In the genomic region with DNA sequence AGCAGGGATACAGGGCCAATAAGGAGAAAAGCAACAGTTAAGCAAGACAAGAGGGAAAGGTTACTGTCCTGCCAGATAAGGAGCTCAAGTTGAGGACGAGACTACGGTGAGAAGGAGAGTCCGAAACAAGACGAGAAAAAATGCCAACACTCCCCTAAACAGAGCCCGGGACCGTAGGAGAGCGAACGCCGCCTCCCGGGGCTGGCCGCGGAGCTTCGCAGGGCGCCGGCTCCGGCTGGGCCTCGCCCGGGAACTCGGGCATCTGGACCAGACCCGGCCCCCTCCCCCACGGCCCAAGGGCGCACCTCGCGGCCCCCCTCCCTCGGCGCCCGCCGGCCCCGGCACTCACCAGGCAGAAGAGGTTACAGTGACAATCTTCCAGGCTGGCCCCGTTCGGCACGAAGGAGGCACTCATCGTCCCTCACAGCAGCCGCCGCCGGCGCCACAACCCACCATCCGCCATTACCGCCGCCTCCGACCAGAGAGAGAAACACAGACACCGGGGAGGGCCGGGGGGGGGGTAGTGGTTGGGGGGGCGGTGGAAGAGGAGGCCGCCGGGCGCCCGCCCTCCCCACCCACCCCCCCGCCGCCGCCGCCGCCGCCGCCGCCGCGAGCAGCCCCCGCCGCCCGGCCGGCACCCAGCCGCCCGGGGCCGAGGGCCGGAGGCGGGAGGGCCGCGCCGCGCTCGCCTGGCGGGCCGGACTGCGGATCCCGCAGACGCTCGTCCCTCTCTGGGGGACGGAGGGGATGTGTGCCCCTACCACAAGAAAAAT, we compare ENCODE assay signal across 1 cellular context.
TF ChIP-seq lines count a peak whose summit lies in the region.

Gene MED13, minus strand, starts transcription at position 488 of the 773 bp plus-strand sequence. Its CDS starts 73 bp downstream, at position 415.

TF ChIP-seq in HepG2, 621 proteins besides CTCF, POLR2A, EP300 and RAD21 (continued from another document and continues in another):
- no peak for TF ChIP-seq ELK4 (CRISPR knock-in tag; IDR thresholded peaks at IDR 0.05; ENCODE audit: borderline replicate concordance)
- TF ChIP-seq GATAD2A (CRISPR knock-in tag; IDR thresholded peaks at IDR 0.05): no peak
- TF ChIP-seq CENPX (CRISPR knock-in tag; IDR thresholded peaks at IDR 0.05): no peak
- TF ChIP-seq ETV6 (CRISPR knock-in tag; conservative IDR thresholded peaks at IDR 0.05): no peak
- no peak for TF ChIP-seq AHR (CRISPR knock-in tag; IDR thresholded peaks at IDR 0.05)
- TF ChIP-seq ZC3H13 (CRISPR knock-in tag; IDR thresholded peaks at IDR 0.05): peak; percentile 91
- no peak for TF ChIP-seq ZFAT (CRISPR knock-in tag; conservative IDR thresholded peaks at IDR 0.05)
- no peak for TF ChIP-seq RBM39 (IDR thresholded peaks at IDR 0.05; ENCODE audit: low read depth, low read length, poor library complexity, severe bottlenecking)
- TF ChIP-seq AGO1 (IDR thresholded peaks at IDR 0.05; ENCODE audit: low read depth, low read length, poor library complexity, severe bottlenecking): peak; percentile 16
- no peak for TF ChIP-seq ZNF580 (CRISPR knock-in tag; IDR thresholded peaks at IDR 0.05; ENCODE audit: borderline replicate concordance, low read depth)
- TF ChIP-seq SIX4 (CRISPR knock-in tag; IDR thresholded peaks at IDR 0.05): no peak
- TF ChIP-seq BCL3 (CRISPR knock-in tag; IDR thresholded peaks at IDR 0.05): no peak
- TF ChIP-seq ZNF230 (CRISPR knock-in tag; IDR thresholded peaks at IDR 0.05): no peak
- TF ChIP-seq JUNB (CRISPR knock-in tag; IDR thresholded peaks at IDR 0.05; ENCODE audit: borderline replicate concordance): no peak
- TF ChIP-seq ZNF484 (CRISPR knock-in tag; IDR thresholded peaks at IDR 0.05; ENCODE audit: borderline replicate concordance, low read depth): no peak
- no peak for TF ChIP-seq SMARCE1 (IDR thresholded peaks at IDR 0.05; ENCODE audit: borderline replicate concordance)
- no peak for TF ChIP-seq ZNF326 (CRISPR knock-in tag; IDR thresholded peaks at IDR 0.05; ENCODE audit: borderline replicate concordance)
- no peak for TF ChIP-seq ZBTB7A (CRISPR knock-in tag; IDR thresholded peaks at IDR 0.05)
- TF ChIP-seq HOXA9 (CRISPR knock-in tag; IDR thresholded peaks at IDR 0.05; ENCODE audit: borderline replicate concordance): 0 out of 2 replicates have a peak, but pooled peaks have one; percentile 69
- 0 out of 2 replicates have a peak, but pooled peaks have one; percentile 34 for TF ChIP-seq ATF5 (CRISPR knock-in tag; IDR thresholded peaks at IDR 0.05; ENCODE audit: low read depth)
- TF ChIP-seq TMF1 (CRISPR knock-in tag; IDR thresholded peaks at IDR 0.05; ENCODE audit: low read depth): no peak
- TF ChIP-seq NRL (CRISPR knock-in tag; IDR thresholded peaks at IDR 0.05; ENCODE audit: borderline replicate concordance): no peak
- TF ChIP-seq ZNF558 (CRISPR knock-in tag; IDR thresholded peaks at IDR 0.05; ENCODE audit: borderline replicate concordance): 0 out of 2 replicates have a peak, but pooled peaks have one; percentile 18
- no peak for TF ChIP-seq KLF6 (CRISPR knock-in tag; IDR thresholded peaks at IDR 0.05)
- no peak for TF ChIP-seq ZBTB20 (CRISPR knock-in tag; IDR thresholded peaks at IDR 0.05; ENCODE audit: borderline replicate concordance, low read depth)
- no peak for TF ChIP-seq ARID2 (CRISPR knock-in tag; IDR thresholded peaks at IDR 0.05; ENCODE audit: borderline replicate concordance)
- TF ChIP-seq ZHX1 (CRISPR knock-in tag; IDR thresholded peaks at IDR 0.05; ENCODE audit: low read depth): no peak
- no peak for TF ChIP-seq SMAD1 (CRISPR knock-in tag; IDR thresholded peaks at IDR 0.05; ENCODE audit: borderline replicate concordance, low read depth)
- no peak for TF ChIP-seq EEA1 (CRISPR knock-in tag; IDR thresholded peaks at IDR 0.05; ENCODE audit: borderline replicate concordance)
- TF ChIP-seq ZFP36L1 (CRISPR knock-in tag; IDR thresholded peaks at IDR 0.05): no peak
- peak; percentile 72 for TF ChIP-seq PATZ1 (CRISPR knock-in tag; IDR thresholded peaks at IDR 0.05)
- peak; percentile 82 for TF ChIP-seq YY1 (IDR thresholded peaks at IDR 0.05; ENCODE audit: insufficient read depth, insufficient replicate concordance, low read depth, low read length)
- TF ChIP-seq ZNF652 (CRISPR knock-in tag; IDR thresholded peaks at IDR 0.05; ENCODE audit: borderline replicate concordance, low read depth): no peak
- TF ChIP-seq NFIC (IDR thresholded peaks at IDR 0.05; ENCODE audit: low read length): no peak
- 0 out of 2 replicates have a peak, but pooled peaks have one; percentile 8 for TF ChIP-seq PRDM15 (CRISPR knock-in tag; IDR thresholded peaks at IDR 0.05)
- TF ChIP-seq MIER3 (CRISPR knock-in tag; IDR thresholded peaks at IDR 0.05; ENCODE audit: borderline replicate concordance): no peak
- TF ChIP-seq, protein P1, sequence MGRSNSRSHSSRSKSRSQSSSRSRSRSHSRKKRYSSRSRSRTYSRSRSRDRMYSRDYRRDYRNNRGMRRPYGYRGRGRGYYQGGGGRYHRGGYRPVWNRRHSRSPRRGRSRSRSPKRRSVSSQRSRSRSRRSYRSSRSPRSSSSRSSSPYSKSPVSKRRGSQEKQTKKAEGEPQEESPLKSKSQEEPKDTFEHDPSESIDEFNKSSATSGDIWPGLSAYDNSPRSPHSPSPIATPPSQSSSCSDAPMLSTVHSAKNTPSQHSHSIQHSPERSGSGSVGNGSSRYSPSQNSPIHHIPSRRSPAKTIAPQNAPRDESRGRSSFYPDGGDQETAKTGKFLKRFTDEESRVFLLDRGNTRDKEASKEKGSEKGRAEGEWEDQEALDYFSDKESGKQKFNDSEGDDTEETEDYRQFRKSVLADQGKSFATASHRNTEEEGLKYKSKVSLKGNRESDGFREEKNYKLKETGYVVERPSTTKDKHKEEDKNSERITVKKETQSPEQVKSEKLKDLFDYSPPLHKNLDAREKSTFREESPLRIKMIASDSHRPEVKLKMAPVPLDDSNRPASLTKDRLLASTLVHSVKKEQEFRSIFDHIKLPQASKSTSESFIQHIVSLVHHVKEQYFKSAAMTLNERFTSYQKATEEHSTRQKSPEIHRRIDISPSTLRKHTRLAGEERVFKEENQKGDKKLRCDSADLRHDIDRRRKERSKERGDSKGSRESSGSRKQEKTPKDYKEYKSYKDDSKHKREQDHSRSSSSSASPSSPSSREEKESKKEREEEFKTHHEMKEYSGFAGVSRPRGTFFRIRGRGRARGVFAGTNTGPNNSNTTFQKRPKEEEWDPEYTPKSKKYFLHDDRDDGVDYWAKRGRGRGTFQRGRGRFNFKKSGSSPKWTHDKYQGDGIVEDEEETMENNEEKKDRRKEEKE (IDR thresholded peaks at IDR 0.05): no peak
- no peak for TF ChIP-seq JUND (CRISPR knock-in tag; IDR thresholded peaks at IDR 0.05)
- no peak for TF ChIP-seq THAP11 (CRISPR knock-in tag; IDR thresholded peaks at IDR 0.05)
- TF ChIP-seq SNAPC2 (CRISPR knock-in tag; IDR thresholded peaks at IDR 0.05): no peak
- no peak for TF ChIP-seq POLR2AphosphoS2 (IDR thresholded peaks at IDR 0.05; ENCODE audit: low read depth, low read length)
- TF ChIP-seq TOPORS (CRISPR knock-in tag; IDR thresholded peaks at IDR 0.05): no peak
- 0 out of 2 replicates have a peak, but pooled peaks have one; percentile 14 for TF ChIP-seq BCL6 (CRISPR knock-in tag; IDR thresholded peaks at IDR 0.05)
- no peak for TF ChIP-seq SALL1 (CRISPR knock-in tag; IDR thresholded peaks at IDR 0.05)
- peak; percentile 21; the same call in 1 of the 2 replicates for TF ChIP-seq ZNF101 (CRISPR knock-in tag; IDR thresholded peaks at IDR 0.05; ENCODE audit: borderline replicate concordance, low read depth)
- no peak for TF ChIP-seq NR2F6 (IDR thresholded peaks at IDR 0.05)
- no peak for TF ChIP-seq NR2F6 (CRISPR knock-in tag; IDR thresholded peaks at IDR 0.05)
- TF ChIP-seq SIX1 (CRISPR knock-in tag; IDR thresholded peaks at IDR 0.05; ENCODE audit: borderline replicate concordance): no peak
- TF ChIP-seq SRSF9 (IDR thresholded peaks at IDR 0.05; ENCODE audit: borderline replicate concordance, insufficient read depth, low read depth, low read length, poor library complexity, severe bottlenecking): no peak
- no peak for TF ChIP-seq ZKSCAN8 (CRISPR knock-in tag; IDR thresholded peaks at IDR 0.05; ENCODE audit: borderline replicate concordance)
- no peak for TF ChIP-seq ZNF10 (CRISPR knock-in tag; IDR thresholded peaks at IDR 0.05; ENCODE audit: borderline replicate concordance, low read depth)
- TF ChIP-seq ZNF296 (CRISPR knock-in tag; conservative IDR thresholded peaks at IDR 0.05): no peak
- no peak for TF ChIP-seq CHCHD3 (CRISPR knock-in tag; IDR thresholded peaks at IDR 0.05)
- no peak for TF ChIP-seq SCMH1 (CRISPR knock-in tag; IDR thresholded peaks at IDR 0.05; ENCODE audit: borderline replicate concordance)
